In genomic region chr1:42335050-42335808, GRCh38 we compare ENCODE assay signal across 8 cellular contexts. TPM values are rescaled to one million over a fixed set of nuclear protein-coding genes. Genes with fewer than 3 reads are reported as not detected.
DNase-seq lines count a peak whose midpoint lies in the region; ATAC-seq, FAIRE-seq and TF ChIP-seq lines count a peak whose summit lies in the region.

TSS of gene FOXJ3 (minus strand) at chr1:42335235. CDS start at chr1:42311093, 24,142 bp downstream.

- H3K9me3 ChIP-seq in SU-DHL-6 (ENCODE audit: insufficient read depth, low read length), result no peaks in the 10 kb centered on the region
- no peaks in the 10 kb centered on the region for H3K9me3 ChIP-seq in pancreas
- H3K9me3 ChIP-seq in thyroid gland, result no peaks in the 10 kb centered on the region

- H3K4me1 ChIP-seq in pancreas, result peaks cover 31 to 42% (median 41%) of the 10 kb centered on the region in 3 donors
- H3K4me1 ChIP-seq in thyroid gland, result peaks cover 12 to 16% of the 10 kb centered on the region in 2 donors

- peaks cover 3% of the 10 kb centered on the region for H3K36me3 Mint-ChIP-seq in activated naive CD8-positive, alpha-beta T cell treated with anti-CD3 and anti-CD28 coated beads, Interleukin-2, amount 10 ng/mL, durations not matched to agents 7 days and 5 days

- peaks cover 34% of the 10 kb centered on the region for H3K4me1 Mint-ChIP-seq in activated naive CD8-positive, alpha-beta T cell treated with anti-CD3 and anti-CD28 coated beads, Interleukin-2, amount 10 ng/mL, durations not matched to agents 7 days and 5 days

- H4K20me1 ChIP-seq in SU-DHL-6 (ENCODE audit: low read depth, low read length), result peaks cover 23% of the 10 kb centered on the region; the same call in 1 of the 2 replicates

- H3K27me3 ChIP-seq in SU-DHL-6 (ENCODE audit: low read length) (no peaks in the 10 kb centered on the region), pancreas (no peaks in the 10 kb centered on the region), thyroid gland (no peaks in the 10 kb centered on the region)

- CTCF ChIA-PET in GM10248 (lab: Yijun Ruan, JAX), result interaction anchor here (1.0 to 3.4 kb wide), 5 partner anchors 9 to 162 kb away, joined by 3 to 17 read pairs (median 5); no protein-coding TSS in a partner anchor

- H3K9ac ChIP-seq in SU-DHL-6 (ENCODE audit: low read length), result peak within 1 kb of the TSS; percentile 92

- peak within 1 kb of the TSS; percentile 56 for H3K27ac ChIP-seq in SU-DHL-6 (ENCODE audit: low read depth, low read length)
- peak within 1 kb of the TSS; percentile 81 to 96 (median 90) for H3K27ac ChIP-seq in pancreas
- H3K27ac ChIP-seq in thyroid gland, result peak within 1 kb of the TSS; percentile 71 to 96 (median 92)

- FAIRE-seq in pancreas (lab: Jason Lieb, UNC), result no peak

- H3K4me3 ChIP-seq in SU-DHL-6 (ENCODE audit: insufficient read depth, low read length, poor library complexity, severe bottlenecking) (peak within 1 kb of the TSS; percentile 71), pancreas (peak within 1 kb of the TSS; percentile 84 to 99 (median 96)), thyroid gland (replicated peaks in 1 of 3) (peak within 1 kb of the TSS; percentile 83 to 99 (median 90))

- 0 to 1% methylated on average over 65 to 79 of the region's 79 CpGs for WGBS in pancreas, 2 donors
- WGBS in thyroid gland, 2 donors, result 0% methylated on average over 10 of the region's 79 CpGs

- H3F3A ChIP-seq in SU-DHL-6 (ENCODE audit: insufficient read depth), result no peaks in the 10 kb centered on the region; the same call in none of the 2 replicates

- H3K27ac Mint-ChIP-seq in activated naive CD8-positive, alpha-beta T cell treated with anti-CD3 and anti-CD28 coated beads, Interleukin-2, amount 10 ng/mL, durations not matched to agents 7 days and 5 days, result peak within 1 kb of the TSS; percentile 87

- H3K4me3 Mint-ChIP-seq in activated naive CD8-positive, alpha-beta T cell treated with anti-CD3 and anti-CD28 coated beads, Interleukin-2, amount 10 ng/mL, durations not matched to agents 7 days and 5 days, result peak within 1 kb of the TSS; percentile 94

- H3K9me3 Mint-ChIP-seq in activated naive CD8-positive, alpha-beta T cell treated with anti-CD3 and anti-CD28 coated beads, Interleukin-2, amount 10 ng/mL, durations not matched to agents 7 days and 5 days, result no peaks in the 10 kb centered on the region

- peak within 1 kb of the TSS; percentile 97 for H3K4me2 ChIP-seq in SU-DHL-6 (ENCODE audit: low read depth, low read length, poor library complexity, severe bottlenecking)

- H3K9me2 ChIP-seq in SU-DHL-6 (replicated peaks; ENCODE audit: insufficient read depth, low read length), result no peaks in the 10 kb centered on the region

- no peaks in the 10 kb centered on the region for H3K36me3 ChIP-seq in SU-DHL-6 (ENCODE audit: low read length)
- no peaks in the 10 kb centered on the region for H3K36me3 ChIP-seq in pancreas
- H3K36me3 ChIP-seq in thyroid gland, result no peaks in the 10 kb centered on the region

- H2AFZ ChIP-seq in SU-DHL-6 (ENCODE audit: low read depth, low read length, severe bottlenecking), result peak within 1 kb of the TSS; percentile 83

- DNase-seq in GM10248 (ENCODE audit: extremely low spot score) (peak; percentile 95), NCI-H1105 (lab: John Stamatoyannopoulos, UW) (peak; percentile 95), Right ventricle myocardium superior (peak; percentile 94), pancreas (peak; percentile 90 to 95 (median 93)), thyroid gland (peak; percentile 93)
- peak; percentile 94 for DNase-seq in activated naive CD8-positive, alpha-beta T cell treated with anti-CD3 and anti-CD28 coated beads, Interleukin-2, amount 10 ng/mL, durations not matched to agents 7 days and 5 days

- POLR2A ChIA-PET in GM10248 (lab: Yijun Ruan, JAX), result no interaction called here
- POLR2A ChIA-PET in activated naive CD8-positive, alpha-beta T cell treated with anti-CD3 and anti-CD28 coated beads, Interleukin-2, amount 10 ng/mL, durations not matched to agents 7 days and 5 days (lab: Charles Lee), result interaction anchor here (0.6 to 1.0 kb wide), 6 partner anchors 9 to 432 kb away, joined by 3 to 9 read pairs (median 4); partner anchors contain the start of genes C1orf50 and P3H1

- TF ChIP-seq CTCF in GM10248 (IDR thresholded peaks at IDR 0.05; ENCODE audit: control extremely low read depth, extremely low read depth, low read depth, missing control alignments) (peak; percentile 11), SU-DHL-6 (IDR thresholded peaks at IDR 0.05; ENCODE audit: insufficient read depth, low read length, poor library complexity, severe bottlenecking) (no peak), pancreas (IDR thresholded peaks at IDR 0.05) (no peak), thyroid gland (IDR thresholded peaks at IDR 0.05) (no peak)

- intact Hi-C loops in Right ventricle myocardium superior (cut with DNase I) (loop anchor here (10.0 kb wide), 1 partner anchor 160 kb away; no protein-coding TSS in a partner anchor), pancreas (cut with DNase I) (loop anchor here in 1 of 3 donors (10.0 kb wide), 1 partner anchor 160 kb away; no protein-coding TSS in a partner anchor), thyroid gland (cut with DNase I) (loop anchor here (5.0 kb wide), 1 partner anchor 122 kb away; the partner anchor contains the start of genes PPCS and ZMYND12)

- peak; percentile 78 for ATAC-seq in HG02610 (IDR thresholded peaks at IDR 0.05; ENCODE audit: unreplicated experiment)
- ATAC-seq in activated naive CD8-positive, alpha-beta T cell treated with anti-CD3 and anti-CD28 coated beads, Interleukin-2, amount 10 ng/mL, durations not matched to agents 7 days and 5 days (ENCODE audit: low read depth), result peak; percentile 88
- ATAC-seq in Right ventricle myocardium superior (ENCODE audit: poor library complexity), result peak; percentile 97
- ATAC-seq in pancreas, result peak; percentile 88 to 94 (median 92)

- TF ChIP-seq POLR2A in thyroid gland (IDR thresholded peaks at IDR 0.05), result peak; percentile 41 to 88

- H3K27me3 Mint-ChIP-seq in activated naive CD8-positive, alpha-beta T cell treated with anti-CD3 and anti-CD28 coated beads, Interleukin-2, amount 10 ng/mL, durations not matched to agents 7 days and 5 days, result no peaks in the 10 kb centered on the region

- H3K79me2 ChIP-seq in SU-DHL-6 (ENCODE audit: insufficient read depth, low read length), result peaks cover 47% of the 10 kb centered on the region

RNA-seq across cellular contexts. Expression of gene FOXJ3, which starts in this region (rescaled TPM):
- total RNA-seq in activated naive CD8-positive, alpha-beta T cell treated with anti-CD3 and anti-CD28 coated beads, Interleukin-2, amount 10 ng/mL, durations not matched to agents 7 days and 5 days, result 10 to 100 TPM; 59.1 to 61.1 TPM
- total RNA-seq in Right ventricle myocardium superior (33.1 TPM), pancreas (10 to 100 TPM; 18.6 to 25.5 (median 22.5) TPM), thyroid gland (10 to 100 TPM; 55.4 to 87.5 (median 81.0) TPM)
- 10 to 100 TPM in 1 of 2 donors, 1 to 10 TPM in 1; 6.8 to 14.4 TPM for polyA plus RNA-seq in pancreas

Comparison
In these comparisons a context has a peak if more than half of its experiments do, and no peak if none do; other contexts are left out.
1. Peak in every context shown above with its lines: DNase-seq, ATAC-seq, H3K4me3 ChIP-seq and H3K27ac ChIP-seq.